In genomic region chr13:105920375-105920774, GRCh38 we compare ENCODE assay signal across 13 cellular contexts.
DNase-seq lines count a peak whose midpoint lies in the region; ATAC-seq, FAIRE-seq and TF ChIP-seq lines count a peak whose summit lies in the region.
"Had no signal": no experiment of that assay in that cellular context is flagged by ENCODE, and none has a peak within 500 bp of the region (broad histone marks: within the 10 kb centered on the region; RNA-seq: fewer than 3 reads in every experiment).

No MANE protein-coding gene starts in this region.

- H3K4me1 ChIP-seq in GM23338 (ENCODE audit: insufficient read depth), result peaks cover 14% of the 10 kb centered on the region
- H3K4me1 ChIP-seq in endothelial cell of umbilical vein (ENCODE audit: control insufficient read depth, extremely low read depth, insufficient read depth, low read length), result peaks cover 15% of the 10 kb centered on the region

- H3K9me2 ChIP-seq in GM23338 (ENCODE audit: insufficient read depth), result no peaks in the 10 kb centered on the region; the same call in 1 of the 2 replicates

- H3F3A ChIP-seq in GM23338 (replicated peaks; ENCODE audit: low read depth), result no peaks in the 10 kb centered on the region

- H3K36me3 ChIP-seq in GM23338 (ENCODE audit: insufficient read depth) (no peaks in the 10 kb centered on the region), endothelial cell of umbilical vein (ENCODE audit: control insufficient read depth in 2 of 2, extremely low read depth in 1 of 2, insufficient read depth in 2 of 2, low read length in 2 of 2) (no peaks in the 10 kb centered on the region)

- dilution Hi-C loops in endothelial cell of umbilical vein (cut with MboI; ENCODE audit: extremely low pct_ligation_motif_present, low sequenced_read_pairs), result no loop called here

- H3K27me3 ChIP-seq in GM23338 (ENCODE audit: insufficient read depth) (no peaks in the 10 kb centered on the region), endothelial cell of umbilical vein (ENCODE audit: control insufficient read depth in 2 of 2, insufficient read depth in 2 of 2, low read length in 2 of 2) (no peaks in the 10 kb centered on the region)

- no peak overlapping the region for H3K4me3 Mint-ChIP-seq in GM23338
- H3K4me3 Mint-ChIP-seq: stimulated activated naive CD8-positive, alpha-beta T cell treated with anti-CD3 and anti-CD28 coated beads, Interleukin-15, amount 100 ng/mL, for 72 hours had no signal

- DNase-seq in GM23338 (ENCODE audit: low spot score), result no peak
- DNase-seq in OCI-M1 (lab: John Stamatoyannopoulos, UW), result peak; percentile 26
- DNase-seq in endothelial cell of umbilical vein (ENCODE audit: low read depth, low spot score), result peak; percentile 15
- peak; percentile 66 for DNase-seq in non-pigmented ciliary epithelial cell (ENCODE audit: low read depth)
- DNase-seq in activated CD4-positive, alpha-beta T cell treated with anti-CD3 and anti-CD28 coated beads, Interleukin-2, amount 50 U/mL, for 1 hour, result no peak
- no peak for DNase-seq in coronary artery (ENCODE audit: low spot score)
- DNase-seq in NK-92 (lab: John Stamatoyannopoulos, UW; ENCODE audit: unreplicated experiment), result no peak
- DNase-seq in NCI-H1105 treated with DMSO at 0.1 percent for 48 hours (lab: John Stamatoyannopoulos, UW), result no peak
- DNase-seq: activated CD4-positive, alpha-beta T cell treated with anti-CD3 and anti-CD28 coated beads, Interleukin-2, amount 50 U/mL, for 48 hours; activated naive CD4-positive, alpha-beta T cell treated with anti-CD3 and anti-CD28 coated beads, Interleukin-2, amount 50 U/mL, for 16 hours; stimulated activated CD4-positive, alpha-beta T cell treated with anti-CD3 and anti-CD28 coated beads, Interleukin-1b, Interleukin-23, amount 100 ng/mL, for 48 hours; stimulated activated naive CD8-positive, alpha-beta T cell treated with anti-CD3 and anti-CD28 coated beads, Interleukin-15, amount 100 ng/mL, for 72 hours had no signal

- H4K20me1 ChIP-seq in GM23338 (replicated peaks; ENCODE audit: insufficient read depth), result no peaks in the 10 kb centered on the region
- H4K20me1 ChIP-seq in endothelial cell of umbilical vein (replicated peaks; ENCODE audit: control insufficient read depth, extremely low read depth, insufficient read depth, low read length), result no peaks in the 10 kb centered on the region

- no peak overlapping the region for H3K4me3 ChIP-seq in GM23338
- no peak overlapping the region for H3K4me3 ChIP-seq in endothelial cell of umbilical vein (replicated peaks in 1 of 3; ENCODE audit: insufficient read depth in 1 of 3, low read depth in 1 of 3, low read length in 3 of 3)
- H3K4me3 ChIP-seq in coronary artery, result no peak overlapping the region

- H3K36me3 Mint-ChIP-seq in GM23338 (ENCODE audit: low read depth), result no peaks in the 10 kb centered on the region; the same call in 2 of the 3 replicates

- no peaks in the 10 kb centered on the region for H3K79me2 ChIP-seq in GM23338 (replicated peaks; ENCODE audit: insufficient read depth)
- no peaks in the 10 kb centered on the region for H3K79me2 ChIP-seq in endothelial cell of umbilical vein (ENCODE audit: control insufficient read depth, insufficient read depth, low read length)

- H3K4me1 Mint-ChIP-seq in GM23338, result peaks cover 16% of the 10 kb centered on the region
- H3K4me1 Mint-ChIP-seq: stimulated activated naive CD8-positive, alpha-beta T cell treated with anti-CD3 and anti-CD28 coated beads, Interleukin-15, amount 100 ng/mL, for 72 hours had no signal

- H3K9me1 ChIP-seq in endothelial cell of umbilical vein (replicated peaks; ENCODE audit: control insufficient read depth, extremely low read depth, insufficient read depth, low read length), result no peaks in the 10 kb centered on the region

- FAIRE-seq in endothelial cell of umbilical vein (lab: Jason Lieb, UNC), result no peak
- FAIRE-seq: GM12891 had no signal

- H3K4me2 ChIP-seq in GM23338 (no peak overlapping the region), endothelial cell of umbilical vein (ENCODE audit: insufficient read depth, low read length) (no peak overlapping the region)

- no peak overlapping the region for H3K9ac ChIP-seq in endothelial cell of umbilical vein (replicated peaks; ENCODE audit: extremely low read depth, insufficient read depth, low read length)

- no peak overlapping the region for H2AFZ ChIP-seq in GM23338
- H2AFZ ChIP-seq in endothelial cell of umbilical vein (ENCODE audit: low read depth, low read length), result no peak overlapping the region

- H3K27ac Mint-ChIP-seq in GM23338, result 0 out of 2 replicates have a peak overlapping the region, but pooled peaks have one; percentile 6
- H3K27ac Mint-ChIP-seq: stimulated activated naive CD8-positive, alpha-beta T cell treated with anti-CD3 and anti-CD28 coated beads, Interleukin-15, amount 100 ng/mL, for 72 hours had no signal

- no TSS peak for BruUV-seq in endothelial cell of umbilical vein (replicated peaks; lab: Mats Ljungman, UMichigan)

- H3K27me3 Mint-ChIP-seq in GM23338 (ENCODE audit: insufficient read depth, low read depth, poor library complexity), result no peaks in the 10 kb centered on the region

- CTCF ChIA-PET in endothelial cell of umbilical vein (lab: Charles Lee), result interaction anchor here (1.4 kb wide), 1 partner anchor 8 kb away, joined by 3 read pairs; no protein-coding TSS in a partner anchor

- H3K27ac ChIP-seq in GM23338 (ENCODE audit: low read depth) (no peak overlapping the region), endothelial cell of umbilical vein (ENCODE audit: insufficient read depth, low read depth, low read length) (no peak overlapping the region), coronary artery (no peak overlapping the region)

- no peak for TF ChIP-seq POLR2A in endothelial cell of umbilical vein (IDR thresholded peaks at IDR 0.05; ENCODE audit: low read depth, low read length)

- intact Hi-C loops in endothelial cell of umbilical vein (cut with micrococcal nuclease), result no loop called here

- POLR2A ChIA-PET in endothelial cell of umbilical vein (lab: Charles Lee), result no interaction called here

- ATAC-seq in GM23338, result peak; percentile 55
- ATAC-seq: stimulated activated naive CD8-positive, alpha-beta T cell treated with anti-CD3 and anti-CD28 coated beads, Interleukin-15, amount 100 ng/mL, for 72 hours had no signal

- H3K9me3 Mint-ChIP-seq in GM23338, result no peaks in the 10 kb centered on the region

- H3K9me3 ChIP-seq in endothelial cell of umbilical vein (replicated peaks; ENCODE audit: control insufficient read depth, insufficient read depth, low read length), result no peaks in the 10 kb centered on the region

- TF ChIP-seq CTCF in GM23338 (conservative IDR thresholded peaks at IDR 0.05; ENCODE audit: low read depth in 2 of 2), result no peak
- TF ChIP-seq CTCF in endothelial cell of umbilical vein (IDR thresholded peaks at IDR 0.05; ENCODE audit: extremely low read depth in 1 of 2, insufficient read depth in 1 of 2, low read depth in 1 of 2, low read length in 2 of 2), result no peak
- TF ChIP-seq CTCF in coronary artery (IDR thresholded peaks at IDR 0.05), result no peak

TF ChIP-seq in GM23338, 12 proteins besides CTCF, POLR2A, EP300 and RAD21 (continues in another document):
- no peak for TF ChIP-seq NANOG (IDR thresholded peaks at IDR 0.05; ENCODE audit: borderline replicate concordance)
- TF ChIP-seq EZH2 (IDR thresholded peaks at IDR 0.05; ENCODE audit: low read depth, unreplicated experiment), result no peak
- TF ChIP-seq POLR2AphosphoS5 (IDR thresholded peaks at IDR 0.05; ENCODE audit: low read depth), result no peak

TF ChIP-seq in endothelial cell of umbilical vein, 7 proteins besides CTCF, POLR2A, EP300 and RAD21:
- no peak for TF ChIP-seq MYC (IDR thresholded peaks at IDR 0.05; ENCODE audit: low read depth, low read length)
- TF ChIP-seq FOS (IDR thresholded peaks at IDR 0.05; ENCODE audit: borderline replicate concordance, insufficient read depth, low read length), result peak; percentile 57
- TF ChIP-seq GATA2 (IDR thresholded peaks at IDR 0.05; ENCODE audit: insufficient read depth, insufficient read length, low read depth, low read length), result peak; percentile 79

Comparison
In these comparisons a context has a peak if more than half of its experiments do, and no peak if none do; other contexts are left out.
1. DNase-seq: peak in OCI-M1 (single experiment), endothelial cell of umbilical vein (single experiment) and non-pigmented ciliary epithelial cell (single experiment); none in GM23338 (single experiment), activated CD4-positive, alpha-beta T cell treated with anti-CD3 and anti-CD28 coated beads, Interleukin-2, amount 50 U/mL, for 1 hour (single experiment), coronary artery (single experiment), NK-92 (single experiment) and NCI-H1105 treated with DMSO at 0.1 percent for 48 hours (single experiment).